ENCODE assay signal across 12 cellular contexts in genomic region chr6:84768442-84769174, GRCh38. TPM values are rescaled to one million over a fixed set of nuclear protein-coding genes. Genes with fewer than 3 reads are reported as not detected.
A peak's percentile ranks its signal among the peaks of the same experiment; 100 is the strongest.
DNase-seq lines count a peak whose midpoint lies in the region; ATAC-seq and TF ChIP-seq lines count a peak whose summit lies in the region.
"Had no signal": no experiment of that assay in that cellular context is flagged by ENCODE, and none has a peak within 500 bp of the region (broad histone marks: within the 10 kb centered on the region; RNA-seq: fewer than 3 reads in every experiment).

No MANE protein-coding gene starts in this region.

- no peaks in the 10 kb centered on the region for H3K9me3 Mint-ChIP-seq in WTC11
- H3K9me3 Mint-ChIP-seq: memory B cell had no signal

- peak overlapping the region; percentile 69 for H3K4me3 Mint-ChIP-seq in WTC11
- H3K4me3 Mint-ChIP-seq: memory B cell; T-helper 1 cell treated with Interleukin-12 subunit alpha and Interleukin-12 subunit beta and Interleukin-4 antibody, amounts not matched to agents 30 μg/mL and 1 μg/mL, for 36 hours had no signal

- peaks cover 0 to 3% (median 0%) of the 10 kb centered on the region in 4 donors for H3K9me3 ChIP-seq in Peyer's patch

- ATAC-seq in WTC11, result peak; percentile 3
- no peak for ATAC-seq in left cardiac atrium
- ATAC-seq in HG03469 (IDR thresholded peaks at IDR 0.05; ENCODE audit: unreplicated experiment), result no peak

- no peak for TF ChIP-seq POLR2A in Peyer's patch (IDR thresholded peaks at IDR 0.05)

- no peak overlapping the region for H3K27ac ChIP-seq in Peyer's patch

- CTCF ChIA-PET in HEK293T (lab: Yijun Ruan, JAX) (interaction anchor here (1.0 to 2.2 kb wide), 4 partner anchors 9 to 340 kb away, joined by 3 to 7 read pairs (median 4); no protein-coding TSS in a partner anchor), WTC11 (lab: Charles Lee) (interaction anchor here (0.7 to 1.0 kb wide), 3 partner anchors 40 to 346 kb away, joined by 3 to 5 read pairs (median 3); no protein-coding TSS in a partner anchor)

- peaks cover 0 to 48% of the 10 kb centered on the region in 2 donors for H3K27me3 ChIP-seq in Peyer's patch

- DNase-seq in HEK293T (ENCODE audit: extremely low spot score) (peak; percentile 36), WTC11 (ENCODE audit: low spot score) (peak; percentile 64), left cardiac atrium (peak; percentile 29), skeletal muscle cell (ENCODE audit: low read depth) (no peak), DMS153 (lab: John Stamatoyannopoulos, UW) (no peak), Peyer's patch (no peak), inferior parietal cortex (ENCODE audit: extremely low spot score) (no peak)
- DNase-seq: amniotic stem cell, NCI-H446 had no signal

- peaks cover 51% of the 10 kb centered on the region for H3K4me1 Mint-ChIP-seq in WTC11

- intact Hi-C loops in left cardiac atrium (cut with DNase I), result no loop called here

- POLR2A ChIA-PET in HEK293T (lab: Yijun Ruan, JAX) (interaction anchor here (1.0 to 2.2 kb wide), 2 partner anchors 9 to 29 kb away, joined by 3 to 5 read pairs; no protein-coding TSS in a partner anchor), WTC11 (lab: Charles Lee) (no interaction called here)

- no peaks in the 10 kb centered on the region for H3K36me3 ChIP-seq in Peyer's patch

- no peaks in the 10 kb centered on the region for H3K36me3 Mint-ChIP-seq in WTC11

- H3K4me1 ChIP-seq in Peyer's patch, result peaks cover 0 to 15% (median 0%) of the 10 kb centered on the region in 4 donors

- H3K27ac Mint-ChIP-seq in WTC11, result no peak overlapping the region
- H3K27ac Mint-ChIP-seq: memory B cell had no signal

- peaks cover 100% of the 10 kb centered on the region for H3K27me3 Mint-ChIP-seq in WTC11 (ENCODE audit: low read depth)

- TF ChIP-seq CTCF in WTC11 (IDR thresholded peaks at IDR 0.05) (no peak), Peyer's patch (IDR thresholded peaks at IDR 0.05) (no peak)

- H3K4me3 ChIP-seq in skeletal muscle cell (ENCODE audit: low read depth, low read length), result peak overlapping the region; percentile 44
- H3K4me3 ChIP-seq in Peyer's patch, result no peak overlapping the region

TF ChIP-seq in HEK293T, 16 proteins besides CTCF, POLR2A, EP300 and RAD21:
- TF ChIP-seq SUZ12 (IDR thresholded peaks at IDR 0.05), result no peak
- no peak for TF ChIP-seq NFRKB (IDR thresholded peaks at IDR 0.05)
- TF ChIP-seq SP1 (IDR thresholded peaks at IDR 0.05), result no peak
- TF ChIP-seq ARNT (IDR thresholded peaks at IDR 0.05), result no peak
- TF ChIP-seq LEF1 (IDR thresholded peaks at IDR 0.05; ENCODE audit: borderline replicate concordance), result no peak
- no peak for TF ChIP-seq FOXK2 (IDR thresholded peaks at IDR 0.05)
- no peak for TF ChIP-seq BHLHE40 (IDR thresholded peaks at IDR 0.05; ENCODE audit: borderline replicate concordance)
- no peak for TF ChIP-seq FOXM1 (IDR thresholded peaks at IDR 0.05; ENCODE audit: borderline replicate concordance)
- TF ChIP-seq HDGF (IDR thresholded peaks at IDR 0.05; ENCODE audit: borderline replicate concordance), result no peak
- no peak for TF ChIP-seq TARDBP (IDR thresholded peaks at IDR 0.05)
- no peak for TF ChIP-seq CTBP1 (IDR thresholded peaks at IDR 0.05; ENCODE audit: borderline replicate concordance)
- TF ChIP-seq ZNF384 (IDR thresholded peaks at IDR 0.05), result no peak
- no peak for TF ChIP-seq L3MBTL2 (conservative IDR thresholded peaks at IDR 0.05)
- no peak for TF ChIP-seq FOXA1 (IDR thresholded peaks at IDR 0.05)
TF ChIP-seq in HEK293T: peak in this region for 0.

TF ChIP-seq in WTC11, 78 proteins besides CTCF, POLR2A, EP300 and RAD21 (continues in another document):
- TF ChIP-seq NR1H2 (CRISPR knock-in tag; IDR thresholded peaks at IDR 0.05) (no peak), STAT6 (CRISPR knock-in tag; conservative IDR thresholded peaks at IDR 0.05; ENCODE audit: low read depth) (no peak), TEAD1 (CRISPR knock-in tag; IDR thresholded peaks at IDR 0.05) (no peak), ZNF423 (CRISPR knock-in tag; IDR thresholded peaks at IDR 0.05) (no peak), ZNF425 (CRISPR knock-in tag; conservative IDR thresholded peaks at IDR 0.05) (no peak), ZNF281 (CRISPR knock-in tag; IDR thresholded peaks at IDR 0.05) (no peak), ZBTB43 (CRISPR knock-in tag; IDR thresholded peaks at IDR 0.05) (no peak), ZNF416 (CRISPR knock-in tag; IDR thresholded peaks at IDR 0.05) (no peak), ESRRA (CRISPR knock-in tag; IDR thresholded peaks at IDR 0.05; ENCODE audit: borderline replicate concordance) (no peak), SP1 (CRISPR knock-in tag; conservative IDR thresholded peaks at IDR 0.05) (no peak), IRF2 (CRISPR knock-in tag; IDR thresholded peaks at IDR 0.05; ENCODE audit: borderline replicate concordance, low read depth) (no peak), USF2 (CRISPR knock-in tag; IDR thresholded peaks at IDR 0.05) (no peak), OVOL2 (CRISPR knock-in tag; IDR thresholded peaks at IDR 0.05; ENCODE audit: borderline replicate concordance) (no peak)

RNA-seq across cellular contexts. Expression of gene TBX18, which starts 4.2 kb away (rescaled TPM):
- total RNA-seq in WTC11 (2021) (0.15 TPM in 1 of 3 replicates, not detected in the others), left cardiac atrium (10 to 100 TPM; 10.1 to 19.4 TPM), Peyer's patch (1 to 10 TPM in 2 of 4 donors, under 1 TPM in 1, not detected in 1; 0.57 to 4.2 (median 1.9) TPM)

Comparison
In these comparisons a context has a peak if more than half of its experiments do, and no peak if none do; other contexts are left out.
1. DNase-seq: peak in HEK293T (single experiment), WTC11 (single experiment) and left cardiac atrium (single experiment); none in skeletal muscle cell (single experiment), DMS153 (single experiment), Peyer's patch (0 of 3) and inferior parietal cortex (single experiment).